1 cellular context compared by ENCODE assay signal in the genomic region with DNA sequence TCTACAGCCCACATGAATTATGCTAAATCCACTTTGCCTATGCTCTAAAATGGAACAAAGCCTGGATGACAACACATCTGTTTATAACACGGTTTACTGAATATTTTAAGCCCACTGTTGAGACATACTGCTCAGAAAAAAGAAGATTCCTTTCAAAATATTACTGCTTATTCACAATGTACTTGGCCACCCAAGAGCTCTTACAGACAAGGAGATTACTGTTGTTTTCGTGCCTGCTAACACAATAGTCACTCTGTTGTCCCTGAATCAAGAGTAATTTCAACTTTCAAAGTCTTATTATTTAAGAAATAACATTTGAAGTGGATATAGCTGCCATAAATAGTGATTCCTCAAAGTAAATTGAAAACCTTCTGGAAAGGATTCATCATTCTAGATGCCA.
TF ChIP-seq lines count a peak whose summit lies in the region.

No MANE protein-coding gene starts in this region.

TF ChIP-seq in WTC11, 78 proteins besides CTCF, POLR2A, EP300 and RAD21 (continued from another document):
- no peak for TF ChIP-seq PRDM15 (CRISPR knock-in tag; IDR thresholded peaks at IDR 0.05)
- TF ChIP-seq, protein P1, sequence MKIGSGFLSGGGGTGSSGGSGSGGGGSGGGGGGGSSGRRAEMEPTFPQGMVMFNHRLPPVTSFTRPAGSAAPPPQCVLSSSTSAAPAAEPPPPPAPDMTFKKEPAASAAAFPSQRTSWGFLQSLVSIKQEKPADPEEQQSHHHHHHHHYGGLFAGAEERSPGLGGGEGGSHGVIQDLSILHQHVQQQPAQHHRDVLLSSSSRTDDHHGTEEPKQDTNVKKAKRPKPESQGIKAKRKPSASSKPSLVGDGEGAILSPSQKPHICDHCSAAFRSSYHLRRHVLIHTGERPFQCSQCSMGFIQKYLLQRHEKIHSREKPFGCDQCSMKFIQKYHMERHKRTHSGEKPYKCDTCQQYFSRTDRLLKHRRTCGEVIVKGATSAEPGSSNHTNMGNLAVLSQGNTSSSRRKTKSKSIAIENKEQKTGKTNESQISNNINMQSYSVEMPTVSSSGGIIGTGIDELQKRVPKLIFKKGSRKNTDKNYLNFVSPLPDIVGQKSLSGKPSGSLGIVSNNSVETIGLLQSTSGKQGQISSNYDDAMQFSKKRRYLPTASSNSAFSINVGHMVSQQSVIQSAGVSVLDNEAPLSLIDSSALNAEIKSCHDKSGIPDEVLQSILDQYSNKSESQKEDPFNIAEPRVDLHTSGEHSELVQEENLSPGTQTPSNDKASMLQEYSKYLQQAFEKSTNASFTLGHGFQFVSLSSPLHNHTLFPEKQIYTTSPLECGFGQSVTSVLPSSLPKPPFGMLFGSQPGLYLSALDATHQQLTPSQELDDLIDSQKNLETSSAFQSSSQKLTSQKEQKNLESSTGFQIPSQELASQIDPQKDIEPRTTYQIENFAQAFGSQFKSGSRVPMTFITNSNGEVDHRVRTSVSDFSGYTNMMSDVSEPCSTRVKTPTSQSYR (CRISPR knock-in tag; IDR thresholded peaks at IDR 0.05): no peak
- TF ChIP-seq ZNF219 (CRISPR knock-in tag; IDR thresholded peaks at IDR 0.05; ENCODE audit: borderline replicate concordance): no peak
- TF ChIP-seq SMAD3 (CRISPR knock-in tag; IDR thresholded peaks at IDR 0.05; ENCODE audit: borderline replicate concordance): no peak
- no peak for TF ChIP-seq TP53 (CRISPR knock-in tag; IDR thresholded peaks at IDR 0.05)
